In the genomic region with DNA sequence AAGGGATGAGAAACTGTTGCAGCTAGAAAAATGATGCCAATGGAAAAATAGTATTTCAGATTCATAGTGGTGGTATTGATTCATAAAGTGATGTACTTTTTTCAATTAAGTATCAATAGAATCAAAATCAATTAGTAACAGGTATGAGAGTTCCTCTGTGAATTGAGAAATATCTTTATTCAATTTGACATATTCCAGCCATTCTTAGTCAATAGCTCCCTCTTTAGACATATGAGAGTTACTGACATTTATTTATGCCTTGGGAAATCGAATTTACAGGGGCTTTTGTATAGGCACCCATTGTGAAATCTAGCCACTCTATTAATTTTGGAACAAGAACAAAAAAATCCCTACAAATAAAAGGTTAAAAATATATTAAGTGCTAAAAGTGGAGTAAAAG, we compare ENCODE assay signal across 9 cellular contexts.
DNase-seq lines count a peak whose midpoint lies in the region; ATAC-seq and TF ChIP-seq lines count a peak whose summit lies in the region.
"Had no signal": no experiment of that assay in that cellular context is flagged by ENCODE, and none has a peak within 500 bp of the region (broad histone marks: within the 10 kb centered on the region; RNA-seq: fewer than 3 reads in every experiment).

No MANE protein-coding gene starts in this region.

- H3K4me3 Mint-ChIP-seq in GM23338 (no peak overlapping the region), mesothelial cell of epicardium (no peak overlapping the region)

- no peaks in the 10 kb centered on the region for H3K79me2 ChIP-seq in GM23338 (replicated peaks; ENCODE audit: insufficient read depth)

- TF ChIP-seq CTCF in GM23338 (conservative IDR thresholded peaks at IDR 0.05; ENCODE audit: low read depth in 2 of 2) (peak; percentile 53 to 69), mesothelial cell of epicardium (IDR thresholded peaks at IDR 0.05; ENCODE audit: unreplicated experiment) (no peak)

- H3K4me1 Mint-ChIP-seq in GM23338 (peaks cover 5% of the 10 kb centered on the region; the same call in 1 of the 3 replicates), mesothelial cell of epicardium (no peaks in the 10 kb centered on the region)

- H2AFZ ChIP-seq in GM23338, result no peak overlapping the region

- H3F3A ChIP-seq in GM23338 (replicated peaks; ENCODE audit: low read depth), result no peaks in the 10 kb centered on the region

- H3K27me3 Mint-ChIP-seq in GM23338 (ENCODE audit: insufficient read depth, low read depth, poor library complexity) (no peaks in the 10 kb centered on the region), mesothelial cell of epicardium (ENCODE audit: low read depth) (peaks cover 20% of the 10 kb centered on the region)

- H3K27me3 ChIP-seq in GM23338 (ENCODE audit: insufficient read depth), result no peaks in the 10 kb centered on the region
- H3K27me3 ChIP-seq: right atrium auricular region had no signal

- H3K27ac ChIP-seq in GM23338 (ENCODE audit: low read depth), result no peak overlapping the region
- H3K27ac ChIP-seq: right atrium auricular region had no signal

- DNase-seq in AG20443 (ENCODE audit: low spot score) (peak; percentile 27), GM23338 (ENCODE audit: low spot score) (peak; percentile 37), OCI-M1 (lab: John Stamatoyannopoulos, UW) (peak; percentile 55), iPS-NIHi11 (ENCODE audit: low spot score) (peak; percentile 23), GM19240 (ENCODE audit: insufficient read length, low spot score) (no peak), mesothelial cell of epicardium (ENCODE audit: low spot score in 2 of 2, unreplicated experiment in 2 of 2) (no peak)
- no peak for DNase-seq in stimulated activated CD4-positive, alpha-beta T cell treated with anti-CD3 and anti-CD28 coated beads, Interleukin-4, amount 100 ng/mL, for 1 hour

- H3K9me3 Mint-ChIP-seq in GM23338 (no peaks in the 10 kb centered on the region), mesothelial cell of epicardium (no peaks in the 10 kb centered on the region)

- H3K4me1 ChIP-seq in GM23338 (ENCODE audit: insufficient read depth), result no peaks in the 10 kb centered on the region
- H3K4me1 ChIP-seq: right atrium auricular region had no signal

- no peaks in the 10 kb centered on the region for H3K9me2 ChIP-seq in GM23338 (ENCODE audit: insufficient read depth)

- H3K36me3 Mint-ChIP-seq in GM23338 (ENCODE audit: low read depth) (no peaks in the 10 kb centered on the region), mesothelial cell of epicardium (no peaks in the 10 kb centered on the region)

- no peak overlapping the region for H3K4me2 ChIP-seq in GM23338

- no peaks in the 10 kb centered on the region for H3K36me3 ChIP-seq in GM23338 (ENCODE audit: insufficient read depth)
- H3K36me3 ChIP-seq: right atrium auricular region had no signal

- no peak overlapping the region for H3K4me3 ChIP-seq in GM23338
- H3K4me3 ChIP-seq: right atrium auricular region had no signal

- no peaks in the 10 kb centered on the region for H4K20me1 ChIP-seq in GM23338 (replicated peaks; ENCODE audit: insufficient read depth)

- H3K27ac Mint-ChIP-seq in GM23338 (no peak overlapping the region), mesothelial cell of epicardium (no peak overlapping the region)

- ATAC-seq in GM23338 (no peak), GM18870 (IDR thresholded peaks at IDR 0.05; ENCODE audit: unreplicated experiment) (no peak)

TF ChIP-seq in GM23338, 12 proteins besides CTCF, POLR2A, EP300 and RAD21 (continues in another document):
- TF ChIP-seq, protein P1, sequence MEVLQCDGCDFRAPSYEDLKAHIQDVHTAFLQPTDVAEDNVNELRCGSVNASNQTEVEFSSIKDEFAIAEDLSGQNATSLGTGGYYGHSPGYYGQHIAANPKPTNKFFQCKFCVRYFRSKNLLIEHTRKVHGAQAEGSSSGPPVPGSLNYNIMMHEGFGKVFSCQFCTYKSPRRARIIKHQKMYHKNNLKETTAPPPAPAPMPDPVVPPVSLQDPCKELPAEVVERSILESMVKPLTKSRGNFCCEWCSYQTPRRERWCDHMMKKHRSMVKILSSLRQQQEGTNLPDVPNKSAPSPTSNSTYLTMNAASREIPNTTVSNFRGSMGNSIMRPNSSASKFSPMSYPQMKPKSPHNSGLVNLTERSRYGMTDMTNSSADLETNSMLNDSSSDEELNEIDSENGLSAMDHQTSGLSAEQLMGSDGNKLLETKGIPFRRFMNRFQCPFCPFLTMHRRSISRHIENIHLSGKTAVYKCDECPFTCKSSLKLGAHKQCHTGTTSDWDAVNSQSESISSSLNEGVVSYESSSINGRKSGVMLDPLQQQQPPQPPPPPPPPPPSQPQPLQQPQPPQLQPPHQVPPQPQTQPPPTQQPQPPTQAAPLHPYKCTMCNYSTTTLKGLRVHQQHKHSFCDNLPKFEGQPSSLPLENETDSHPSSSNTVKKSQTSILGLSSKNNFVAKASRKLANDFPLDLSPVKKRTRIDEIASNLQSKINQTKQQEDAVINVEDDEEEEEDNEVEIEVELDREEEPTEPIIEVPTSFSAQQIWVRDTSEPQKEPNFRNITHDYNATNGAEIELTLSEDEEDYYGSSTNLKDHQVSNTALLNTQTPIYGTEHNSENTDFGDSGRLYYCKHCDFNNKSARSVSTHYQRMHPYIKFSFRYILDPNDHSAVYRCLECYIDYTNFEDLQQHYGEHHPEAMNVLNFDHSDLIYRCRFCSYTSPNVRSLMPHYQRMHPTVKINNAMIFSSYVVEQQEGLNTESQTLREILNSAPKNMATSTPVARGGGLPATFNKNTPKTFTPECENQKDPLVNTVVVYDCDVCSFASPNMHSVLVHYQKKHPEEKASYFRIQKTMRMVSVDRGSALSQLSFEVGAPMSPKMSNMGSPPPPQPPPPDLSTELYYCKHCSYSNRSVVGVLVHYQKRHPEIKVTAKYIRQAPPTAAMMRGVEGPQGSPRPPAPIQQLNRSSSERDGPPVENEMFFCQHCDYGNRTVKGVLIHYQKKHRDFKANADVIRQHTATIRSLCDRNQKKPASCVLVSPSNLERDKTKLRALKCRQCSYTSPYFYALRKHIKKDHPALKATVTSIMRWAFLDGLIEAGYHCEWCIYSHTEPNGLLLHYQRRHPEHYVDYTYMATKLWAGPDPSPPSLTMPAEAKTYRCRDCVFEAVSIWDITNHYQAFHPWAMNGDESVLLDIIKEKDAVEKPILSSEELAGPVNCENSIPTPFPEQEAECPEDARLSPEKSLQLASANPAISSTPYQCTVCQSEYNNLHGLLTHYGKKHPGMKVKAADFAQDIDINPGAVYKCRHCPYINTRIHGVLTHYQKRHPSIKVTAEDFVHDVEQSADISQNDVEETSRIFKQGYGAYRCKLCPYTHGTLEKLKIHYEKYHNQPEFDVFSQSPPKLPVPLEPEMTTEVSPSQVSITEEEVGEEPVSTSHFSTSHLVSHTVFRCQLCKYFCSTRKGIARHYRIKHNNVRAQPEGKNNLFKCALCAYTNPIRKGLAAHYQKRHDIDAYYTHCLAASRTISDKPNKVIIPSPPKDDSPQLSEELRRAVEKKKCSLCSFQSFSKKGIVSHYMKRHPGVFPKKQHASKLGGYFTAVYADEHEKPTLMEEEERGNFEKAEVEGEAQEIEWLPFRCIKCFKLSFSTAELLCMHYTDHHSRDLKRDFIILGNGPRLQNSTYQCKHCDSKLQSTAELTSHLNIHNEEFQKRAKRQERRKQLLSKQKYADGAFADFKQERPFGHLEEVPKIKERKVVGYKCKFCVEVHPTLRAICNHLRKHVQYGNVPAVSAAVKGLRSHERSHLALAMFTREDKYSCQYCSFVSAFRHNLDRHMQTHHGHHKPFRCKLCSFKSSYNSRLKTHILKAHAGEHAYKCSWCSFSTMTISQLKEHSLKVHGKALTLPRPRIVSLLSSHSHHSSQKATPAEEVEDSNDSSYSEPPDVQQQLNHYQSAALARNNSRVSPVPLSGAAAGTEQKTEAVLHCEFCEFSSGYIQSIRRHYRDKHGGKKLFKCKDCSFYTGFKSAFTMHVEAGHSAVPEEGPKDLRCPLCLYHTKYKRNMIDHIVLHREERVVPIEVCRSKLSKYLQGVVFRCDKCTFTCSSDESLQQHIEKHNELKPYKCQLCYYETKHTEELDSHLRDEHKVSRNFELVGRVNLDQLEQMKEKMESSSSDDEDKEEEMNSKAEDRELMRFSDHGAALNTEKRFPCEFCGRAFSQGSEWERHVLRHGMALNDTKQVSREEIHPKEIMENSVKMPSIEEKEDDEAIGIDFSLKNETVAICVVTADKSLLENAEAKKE (CRISPR knock-in tag; IDR thresholded peaks at IDR 0.05), result no peak
- no peak for TF ChIP-seq POLR2AphosphoS5 (IDR thresholded peaks at IDR 0.05; ENCODE audit: low read depth)
- TF ChIP-seq ZNF331 (CRISPR knock-in tag; IDR thresholded peaks at IDR 0.05; ENCODE audit: low read depth), result no peak
- TF ChIP-seq CREB1 (CRISPR knock-in tag; IDR thresholded peaks at IDR 0.05; ENCODE audit: low read depth), result no peak
- TF ChIP-seq ZNF114 (CRISPR knock-in tag; IDR thresholded peaks at IDR 0.05), result no peak
- no peak for TF ChIP-seq JUNB (IDR thresholded peaks at IDR 0.05; ENCODE audit: unreplicated experiment)
- TF ChIP-seq, protein P2, sequence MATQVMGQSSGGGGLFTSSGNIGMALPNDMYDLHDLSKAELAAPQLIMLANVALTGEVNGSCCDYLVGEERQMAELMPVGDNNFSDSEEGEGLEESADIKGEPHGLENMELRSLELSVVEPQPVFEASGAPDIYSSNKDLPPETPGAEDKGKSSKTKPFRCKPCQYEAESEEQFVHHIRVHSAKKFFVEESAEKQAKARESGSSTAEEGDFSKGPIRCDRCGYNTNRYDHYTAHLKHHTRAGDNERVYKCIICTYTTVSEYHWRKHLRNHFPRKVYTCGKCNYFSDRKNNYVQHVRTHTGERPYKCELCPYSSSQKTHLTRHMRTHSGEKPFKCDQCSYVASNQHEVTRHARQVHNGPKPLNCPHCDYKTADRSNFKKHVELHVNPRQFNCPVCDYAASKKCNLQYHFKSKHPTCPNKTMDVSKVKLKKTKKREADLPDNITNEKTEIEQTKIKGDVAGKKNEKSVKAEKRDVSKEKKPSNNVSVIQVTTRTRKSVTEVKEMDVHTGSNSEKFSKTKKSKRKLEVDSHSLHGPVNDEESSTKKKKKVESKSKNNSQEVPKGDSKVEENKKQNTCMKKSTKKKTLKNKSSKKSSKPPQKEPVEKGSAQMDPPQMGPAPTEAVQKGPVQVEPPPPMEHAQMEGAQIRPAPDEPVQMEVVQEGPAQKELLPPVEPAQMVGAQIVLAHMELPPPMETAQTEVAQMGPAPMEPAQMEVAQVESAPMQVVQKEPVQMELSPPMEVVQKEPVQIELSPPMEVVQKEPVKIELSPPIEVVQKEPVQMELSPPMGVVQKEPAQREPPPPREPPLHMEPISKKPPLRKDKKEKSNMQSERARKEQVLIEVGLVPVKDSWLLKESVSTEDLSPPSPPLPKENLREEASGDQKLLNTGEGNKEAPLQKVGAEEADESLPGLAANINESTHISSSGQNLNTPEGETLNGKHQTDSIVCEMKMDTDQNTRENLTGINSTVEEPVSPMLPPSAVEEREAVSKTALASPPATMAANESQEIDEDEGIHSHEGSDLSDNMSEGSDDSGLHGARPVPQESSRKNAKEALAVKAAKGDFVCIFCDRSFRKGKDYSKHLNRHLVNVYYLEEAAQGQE (IDR thresholded peaks at IDR 0.05; ENCODE audit: unreplicated experiment), result no peak
- no peak for TF ChIP-seq NANOG (IDR thresholded peaks at IDR 0.05; ENCODE audit: borderline replicate concordance)
- no peak for TF ChIP-seq STAT1 (IDR thresholded peaks at IDR 0.05; ENCODE audit: unreplicated experiment)
- TF ChIP-seq EZH2phosphoT487 (IDR thresholded peaks at IDR 0.05; ENCODE audit: unreplicated experiment), result no peak

Comparison
In these comparisons a context has a peak if more than half of its experiments do, and no peak if none do; other contexts are left out.
1. DNase-seq: peak in AG20443 (single experiment), GM23338 (single experiment), OCI-M1 (single experiment) and iPS-NIHi11 (single experiment); none in GM19240 (single experiment), stimulated activated CD4-positive, alpha-beta T cell treated with anti-CD3 and anti-CD28 coated beads, Interleukin-4, amount 100 ng/mL, for 1 hour (single experiment) and mesothelial cell of epicardium (0 of 2).